ENCODE assay signal across 12 cellular contexts in the genomic region with DNA sequence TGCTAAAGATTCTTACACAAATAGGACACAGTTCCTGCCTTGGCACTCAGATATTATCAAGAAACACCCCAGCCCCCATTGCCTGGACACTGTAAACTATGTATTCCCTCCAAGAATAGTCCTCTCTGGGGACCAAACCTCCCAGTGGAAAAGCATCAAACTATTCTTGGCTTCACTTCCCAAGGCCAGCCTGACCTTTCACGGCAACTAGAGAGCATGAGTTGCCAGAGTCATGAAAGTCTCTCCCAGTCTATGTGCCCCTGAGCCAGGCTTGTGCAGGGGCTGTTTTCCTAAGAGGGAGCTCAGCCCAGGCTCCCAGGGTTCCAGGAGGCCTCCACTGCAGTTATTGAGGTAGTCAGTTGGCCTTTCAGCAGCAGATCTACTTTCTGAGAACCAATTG.
DNase-seq lines count a peak whose midpoint lies in the region; ATAC-seq and TF ChIP-seq lines count a peak whose summit lies in the region.
"Had no signal": no experiment of that assay in that cellular context is flagged by ENCODE, and none has a peak within 500 bp of the region (broad histone marks: within the 10 kb centered on the region; RNA-seq: fewer than 3 reads in every experiment).

No MANE protein-coding gene starts in this region.

- H3K4me3 ChIP-seq in DOHH2 (ENCODE audit: low read length) (no peak overlapping the region), Panc1 (ENCODE audit: low read depth in 2 of 2, low read length in 2 of 2) (no peak overlapping the region), heart left ventricle (no peak overlapping the region), sigmoid colon (no peak overlapping the region)
- H3K4me3 ChIP-seq: left lung, SK-N-MC had no signal

- H3K9me2 ChIP-seq in DOHH2 (replicated peaks; ENCODE audit: control insufficient read depth, low read length): no peaks in the 10 kb centered on the region

- no TSS peak for BruUV-seq in Panc1 (replicated peaks; lab: Mats Ljungman, UMichigan)

- H3K9me3 ChIP-seq in DOHH2 (ENCODE audit: control insufficient read depth, insufficient read depth, low read length) (no peaks in the 10 kb centered on the region), Panc1 (ENCODE audit: control insufficient read depth, insufficient read depth, low read depth, low read length) (no peaks in the 10 kb centered on the region), heart left ventricle (no peaks in the 10 kb centered on the region), sigmoid colon (no peaks in the 10 kb centered on the region)
- H3K9me3 ChIP-seq: left lung had no signal

- 0 to 15% (median 7%) methylated on average over 1 of the region's 1 CpG; no CpG with 5 or more reads in 1 of the 4 donors for WGBS in heart left ventricle, 4 donors
- 17 to 60% methylated on average over 1 of the region's 1 CpG for WGBS in sigmoid colon, 2 donors

- in situ Hi-C loops in Panc1 (cut with HindIII; ENCODE audit: low pct_unique_long_range_greater_than_20kb, low sequenced_read_pairs): no loop called here

- H3K27ac ChIP-seq in DOHH2 (ENCODE audit: low read depth, low read length): no peak overlapping the region
- peak overlapping the region; percentile 54 for H3K27ac ChIP-seq in Panc1 (ENCODE audit: low read length)
- H3K27ac ChIP-seq in heart left ventricle: peak overlapping the region; percentile 62 to 91 (median 72)
- H3K27ac ChIP-seq in sigmoid colon: peak overlapping the region; percentile 54 to 75 (median 64)
- H3K27ac ChIP-seq: KMS-11, left lung, SK-N-MC had no signal

- H3K4me2 ChIP-seq in DOHH2 (ENCODE audit: low read length): peak overlapping the region; percentile 44

- TF ChIP-seq CTCF in DOHH2 (IDR thresholded peaks at IDR 0.05; ENCODE audit: low read depth, low read length, poor library complexity, severe bottlenecking) (no peak), Panc1 (IDR thresholded peaks at IDR 0.05) (no peak), heart left ventricle (IDR thresholded peaks at IDR 0.05) (no peak), sigmoid colon (IDR thresholded peaks at IDR 0.05) (no peak)

- POLR2A ChIA-PET in Panc1 (lab: Charles Lee): no interaction called here

- H3F3A ChIP-seq in DOHH2 (ENCODE audit: control insufficient read depth, insufficient read depth): no peaks in the 10 kb centered on the region

- DNase-seq in Panc1 (ENCODE audit: low read depth, low spot score): no peak
- DNase-seq in heart left ventricle: peak; percentile 50 to 66 (median 56)
- no peak for DNase-seq in sigmoid colon
- DNase-seq in SKM-1 (lab: John Stamatoyannopoulos, UW; ENCODE audit: unreplicated experiment): no peak
- DNase-seq in mesenteric fat pad (ENCODE audit: low spot score): no peak
- DNase-seq: foreskin fibroblast had no signal

- H3K4me1 ChIP-seq in DOHH2 (ENCODE audit: control insufficient read depth, low read length) (peaks cover 19% of the 10 kb centered on the region), Panc1 (ENCODE audit: control insufficient read depth, insufficient read depth, low read length) (peaks cover 4% of the 10 kb centered on the region), heart left ventricle (peaks cover 4 to 56% (median 31%) of the 10 kb centered on the region in 12 donors), sigmoid colon (peaks cover 0 to 56% (median 46%) of the 10 kb centered on the region in 4 donors)

- ATAC-seq in Panc1 (no peak), heart left ventricle (peak; percentile 85 to 96 (median 90)), HG02678 (IDR thresholded peaks at IDR 0.05; ENCODE audit: unreplicated experiment) (no peak), GM21723 (IDR thresholded peaks at IDR 0.05; ENCODE audit: unreplicated experiment) (no peak)

- H3K27me3 ChIP-seq in DOHH2 (ENCODE audit: control insufficient read depth, low read length): no peaks in the 10 kb centered on the region
- no peaks in the 10 kb centered on the region for H3K27me3 ChIP-seq in Panc1 (ENCODE audit: control insufficient read depth, insufficient read depth, low read length)
- no peaks in the 10 kb centered on the region for H3K27me3 ChIP-seq in heart left ventricle
- H3K27me3 ChIP-seq in sigmoid colon: no peaks in the 10 kb centered on the region
- H3K27me3 ChIP-seq: left lung had no signal

- CTCF ChIA-PET in Panc1 (lab: Charles Lee): no interaction called here

- no peak for TF ChIP-seq EP300 in sigmoid colon (IDR thresholded peaks at IDR 0.05)

- H3K79me2 ChIP-seq in DOHH2 (ENCODE audit: control insufficient read depth, low read length): no peaks in the 10 kb centered on the region

- intact Hi-C loops in Panc1 (cut with micrococcal nuclease; ENCODE audit: unreplicated experiment): no loop called here
- intact Hi-C loops in heart left ventricle (cut with DNase I): loop anchor here in 4 of 10 donors (5.0 to 10.0 kb wide), 6 partner anchors 48 to 340 kb away; partner anchors contain the start of gene TGFBR2 (in 2 of the 4)
- intact Hi-C loops in sigmoid colon (cut with DNase I): no loop called here

- H3K36me3 ChIP-seq in DOHH2 (ENCODE audit: control insufficient read depth, low read length) (no peaks in the 10 kb centered on the region), Panc1 (ENCODE audit: control insufficient read depth, insufficient read depth, low read length) (no peaks in the 10 kb centered on the region), heart left ventricle (no peaks in the 10 kb centered on the region), sigmoid colon (no peaks in the 10 kb centered on the region)
- H3K36me3 ChIP-seq: left lung had no signal

- no peaks in the 10 kb centered on the region for H4K20me1 ChIP-seq in DOHH2 (ENCODE audit: control insufficient read depth, insufficient read depth, low read depth, low read length)

- TF ChIP-seq POLR2A in heart left ventricle (IDR thresholded peaks at IDR 0.05): no peak
- no peak for TF ChIP-seq POLR2A in sigmoid colon (IDR thresholded peaks at IDR 0.05)

Comparison
In these comparisons a context has a peak if more than half of its experiments do, and no peak if none do; other contexts are left out.
1. ATAC-seq: peak in heart left ventricle (4 of 4); none in Panc1 (single experiment), HG02678 (single experiment) and GM21723 (single experiment).
2. DNase-seq: peak in heart left ventricle (5 of 5); none in Panc1 (single experiment), sigmoid colon (single experiment), SKM-1 (single experiment) and mesenteric fat pad (single experiment).